ENCODE assay signal across 35 cellular contexts in genomic region chr6:75246386-75246785, GRCh38. TPM values are rescaled to one million over a fixed set of nuclear protein-coding genes. Genes with fewer than 3 reads are reported as not detected.
"Had no signal": no experiment of that assay in that cellular context is flagged by ENCODE, and none has a peak within 500 bp of the region (broad histone marks: within the 10 kb centered on the region; RNA-seq: fewer than 3 reads in every experiment).

No MANE protein-coding gene starts in this region.

- H3K9me3 Mint-ChIP-seq: activated naive CD4-positive, alpha-beta T cell treated with anti-CD3 and anti-CD28 coated beads, Interleukin-2, amount 50 U/mL, for 24 hours; activated naive CD8-positive, alpha-beta T cell treated with anti-CD3 and anti-CD28 coated beads, Interleukin-2, amount 50 U/mL, for 24 hours; activated T-cell treated with anti-CD3 and anti-CD28 coated beads, Interleukin-2, amount 50 U/mL, for 24 hours; neural progenitor cell; stimulated activated naive B cell treated with anti-CD40 and anti-IgM and Interleukin-4, amounts not matched to agents 10 μg/mL and 1 μg/mL and 100 μg/mL, for 72 hours had no signal

- DNase-seq: activated CD4-positive, alpha-beta T cell treated with anti-CD3 and anti-CD28 coated beads for 48 hours; activated CD4-positive, alpha-beta T cell treated with anti-CD3 and anti-CD28 coated beads, Interleukin-2, amount 50 U/mL, for 48 hours; activated CD8-positive, alpha-beta memory T cell treated with anti-CD3 and anti-CD28 coated beads for 24 hours; activated CD8-positive, alpha-beta memory T cell treated with anti-CD3 and anti-CD28 coated beads, Interleukin-2, amount 50 U/mL, for 4 hours; activated gamma-delta T cell treated with Interleukin-2 at 50 U/mL for 16 hours; activated naive CD8-positive, alpha-beta T cell treated with anti-CD3 and anti-CD28 coated beads, Interleukin-2, amount 50 U/mL, for 24 hours; activated T-cell treated with anti-CD3 and anti-CD28 coated beads, Interleukin-2, amount 50 U/mL, for 24 hours; anterior cingulate cortex; body of pancreas; cerebellar nuclear complex; colonic mucosa; effector CD8-positive, alpha-beta T cell; esophagus squamous epithelium; head of caudate nucleus; hippocampal formation; left cardiac atrium; left ventricle myocardium superior; occipital lobe; psoas muscle; stimulated activated CD4-positive, alpha-beta T cell treated with anti-CD3 and anti-CD28 coated beads, Interleukin-1b, Interleukin-23, amount 100 ng/mL, for 48 hours; stimulated activated CD4-positive, alpha-beta T cell treated with anti-CD3 and anti-CD28 coated beads, Interleukin-4, amount 100 ng/mL, for 4 hours; stimulated activated CD8-positive, alpha-beta memory T cell treated with anti-CD3 and anti-CD28 coated beads, Interleukin-4, amount 100 ng/mL, for 48 hours; stimulated activated naive B cell treated with anti-CD40 and anti-IgM and Interleukin-4, amounts not matched to agents 10 μg/mL and 1 μg/mL and 100 μg/mL, for 72 hours; T-helper 1 cell; tibial artery; WERI-Rb-1 had no signal

- H3K27me3 ChIP-seq: body of pancreas, colonic mucosa, esophagus squamous epithelium, right atrium auricular region, suprapubic skin, tibial artery had no signal

- H3K27ac ChIP-seq: body of pancreas, colonic mucosa, epithelial cell of prostate, esophagus squamous epithelium, neural progenitor cell, parathyroid adenoma, psoas muscle, right atrium auricular region, suprapubic skin, tibial artery, WERI-Rb-1 had no signal

- H3K4me3 ChIP-seq: body of pancreas, colonic mucosa, esophagus squamous epithelium, neural progenitor cell, psoas muscle, right atrium auricular region, smooth muscle cell, suprapubic skin, tibial artery had no signal

- H3K36me3 ChIP-seq: colonic mucosa, right atrium auricular region, suprapubic skin, tibial artery, WERI-Rb-1 had no signal

- ATAC-seq: activated CD4-positive, CD25-positive, alpha-beta regulatory T cell treated with anti-CD3 and anti-CD28 coated beads, Interleukin-2, amount 50 U/mL, for 24 hours; activated naive CD8-positive, alpha-beta T cell treated with anti-CD3 and anti-CD28 coated beads, Interleukin-2, amount 50 U/mL, for 24 hours; activated T-helper 17 cell treated with anti-CD3 and anti-CD28 coated beads, Interleukin-2, amount 50 U/mL, for 72 hours; body of pancreas; left cardiac atrium; left ventricle myocardium superior; psoas muscle; stimulated activated naive B cell treated with anti-CD40 and anti-IgM and Interleukin-4, amounts not matched to agents 10 μg/mL and 1 μg/mL and 100 μg/mL, for 72 hours had no signal

- H3K4me3 Mint-ChIP-seq: activated naive CD4-positive, alpha-beta T cell treated with anti-CD3 and anti-CD28 coated beads, Interleukin-2, amount 50 U/mL, for 24 hours; activated naive CD8-positive, alpha-beta T cell treated with anti-CD3 and anti-CD28 coated beads, Interleukin-2, amount 50 U/mL, for 24 hours; activated T-cell treated with anti-CD3 and anti-CD28 coated beads, Interleukin-2, amount 50 U/mL, for 24 hours; stimulated activated naive B cell treated with anti-CD40 and anti-IgM and Interleukin-4, amounts not matched to agents 10 μg/mL and 1 μg/mL and 100 μg/mL, for 72 hours had no signal

- H3K27ac Mint-ChIP-seq: activated T-cell treated with anti-CD3 and anti-CD28 coated beads, Interleukin-2, amount 50 U/mL, for 24 hours; neural progenitor cell; stimulated activated naive B cell treated with anti-CD40 and anti-IgM and Interleukin-4, amounts not matched to agents 10 μg/mL and 1 μg/mL and 100 μg/mL, for 72 hours had no signal

- H3K9me3 ChIP-seq: body of pancreas, colonic mucosa, esophagus squamous epithelium, psoas muscle, right atrium auricular region, suprapubic skin, tibial artery had no signal

- H3K36me3 Mint-ChIP-seq: activated naive CD4-positive, alpha-beta T cell treated with anti-CD3 and anti-CD28 coated beads, Interleukin-2, amount 50 U/mL, for 24 hours had no signal

- H3K4me1 ChIP-seq: colonic mucosa had no signal

RNA-seq across cellular contexts. Expression of gene COL12A1, which starts 40.5 kb away (rescaled TPM):
- total RNA-seq: activated T-helper 17 cell treated with anti-CD3 and anti-CD28 coated beads, Interleukin-2, amount 50 U/mL, for 72 hours had no signal
